Comparison of ENCODE assay signal across 8 cellular contexts in the genomic region with DNA sequence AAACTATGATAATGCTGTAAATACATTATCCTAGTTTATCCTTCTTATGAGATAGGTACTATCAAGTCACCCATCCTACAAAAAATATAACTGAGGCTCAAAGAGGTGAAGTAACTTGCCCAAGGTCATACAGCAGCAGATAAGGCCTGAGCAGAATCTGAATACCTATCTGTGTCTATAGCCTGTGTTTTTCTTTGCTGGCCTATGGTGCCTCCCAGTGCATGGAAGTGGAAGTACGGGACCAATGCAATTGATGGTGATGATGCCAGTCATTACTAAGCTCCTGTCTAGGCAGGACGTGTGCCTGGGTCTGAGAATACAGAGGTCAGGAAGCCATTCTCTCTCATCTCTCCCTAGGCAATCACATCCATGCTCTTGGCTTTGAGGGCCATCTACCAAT.
DNase-seq lines count a peak whose midpoint lies in the region; ATAC-seq and TF ChIP-seq lines count a peak whose summit lies in the region.

No MANE protein-coding gene starts in this region.

- H2BK5ac ChIP-seq in neuronal stem cell (ENCODE audit: low read length) = no peak overlapping the region

- no peaks in the 10 kb centered on the region for H3K27me3 Mint-ChIP-seq in T-cell
- peaks cover 5% of the 10 kb centered on the region for H3K27me3 Mint-ChIP-seq in endothelial cell (ENCODE audit: unreplicated experiment)

- no peak overlapping the region for H2BK120ac ChIP-seq in neuronal stem cell (ENCODE audit: low read depth, low read length)

- H3K79me1 ChIP-seq in neuronal stem cell (ENCODE audit: low read depth, low read length) = no peaks in the 10 kb centered on the region

- intact Hi-C loops in stomach (cut with DNase I; ENCODE audit: low total_unique reads) = no loop called here

- H4K91ac ChIP-seq in neuronal stem cell (ENCODE audit: low read depth, low read length, poor library complexity) = no peak overlapping the region

- peaks cover 0 to 11% (median 5%) of the 10 kb centered on the region in 3 donors for H3K4me1 Mint-ChIP-seq in T-cell
- peaks cover 4% of the 10 kb centered on the region for H3K4me1 Mint-ChIP-seq in endothelial cell (ENCODE audit: unreplicated experiment)

- H2BK12ac ChIP-seq in neuronal stem cell (ENCODE audit: low read length) = no peak overlapping the region

- H3K27me3 ChIP-seq in AG04450 (ENCODE audit: control insufficient read depth, insufficient read depth, low read length) (peaks cover 7% of the 10 kb centered on the region), neuronal stem cell (ENCODE audit: control insufficient read depth in 3 of 3, insufficient read depth in 3 of 3, low read depth in 1 of 3, low read length in 3 of 3) (peaks cover 0 to 22% (median 0%) of the 10 kb centered on the region in 3 experiments), stomach (no peaks in the 10 kb centered on the region)

- TF ChIP-seq CTCF in AG04450 (IDR thresholded peaks at IDR 0.05; ENCODE audit: low read depth, low read length) (peak; percentile 77), GM10266 (IDR thresholded peaks at IDR 0.05; ENCODE audit: control insufficient read depth, insufficient read depth, low read depth, missing control alignments) (peak; percentile 70), LNCAP (IDR thresholded peaks at IDR 0.05) (peak; percentile 74), endothelial cell (IDR thresholded peaks at IDR 0.05; ENCODE audit: unreplicated experiment) (peak; percentile 42), stomach (IDR thresholded peaks at IDR 0.05) (peak in 2 of 7 experiments; percentile 18 to 22)

- CTCF ChIA-PET in AG04450 (lab: Charles Lee) (interaction anchor here (0.5 to 2.8 kb wide), 32 partner anchors 9 to 521 kb away, joined by 3 to 51 read pairs (median 4); a partner anchor contains a TSS), T-cell (lab: Charles Lee) (interaction anchor here (1.0 to 1.9 kb wide), 5 partner anchors 75 to 78 kb away, joined by 3 to 15 read pairs (median 3); a partner anchor contains a TSS)

- H3K4me1 ChIP-seq in neuronal stem cell (ENCODE audit: control insufficient read depth in 2 of 2, insufficient read depth in 1 of 2, low read depth in 1 of 2, low read length in 2 of 2) (no peaks in the 10 kb centered on the region), stomach (no peaks in the 10 kb centered on the region)

- no peaks in the 10 kb centered on the region for H3K9me3 Mint-ChIP-seq in T-cell
- no peaks in the 10 kb centered on the region for H3K9me3 Mint-ChIP-seq in endothelial cell (ENCODE audit: unreplicated experiment)

- no peak overlapping the region for H3K23ac ChIP-seq in neuronal stem cell (ENCODE audit: low read depth, low read length, poor library complexity)

- no peak overlapping the region for H2AFZ ChIP-seq in neuronal stem cell (ENCODE audit: low read length)

- no peak overlapping the region for H3K9ac ChIP-seq in neuronal stem cell (ENCODE audit: low read depth, low read length, poor library complexity)

- no peak overlapping the region for H3K4ac ChIP-seq in neuronal stem cell (ENCODE audit: low read length)

- H3K14ac ChIP-seq in neuronal stem cell (ENCODE audit: low read length) = no peak overlapping the region

- DNase-seq in AG04450 (ENCODE audit: low read depth, low spot score) (no peak), GM10266 (ENCODE audit: extremely low spot score) (peak; percentile 71), HCEC 1CT (peak; percentile 51), T-cell (peak in 16 of 34 experiments; percentile 5 to 33 (median 13)), endothelial cell (ENCODE audit: low spot score) (peak; percentile 56), neuronal stem cell (ENCODE audit: low spot score) (peak; percentile 35), stomach (no peak)

- H4K8ac ChIP-seq in neuronal stem cell (ENCODE audit: low read depth, low read length) = no peak overlapping the region

- no peak overlapping the region for H2BK15ac ChIP-seq in neuronal stem cell (ENCODE audit: low read length)

- H3K27ac Mint-ChIP-seq in T-cell = no peak overlapping the region
- no peak overlapping the region for H3K27ac Mint-ChIP-seq in endothelial cell (ENCODE audit: unreplicated experiment)

- H2AK5ac ChIP-seq in neuronal stem cell (ENCODE audit: low read depth, low read length) = no peak overlapping the region

- POLR2A ChIA-PET in AG04450 (lab: Yijun Ruan, JAX) (no interaction called here), T-cell (lab: Charles Lee) (no interaction called here)

- no peak overlapping the region for H3K18ac ChIP-seq in neuronal stem cell (ENCODE audit: low read length)

- ATAC-seq in T-cell (replicated peaks in 1 of 4) = peak; percentile 48 to 75 (median 62)

- TF ChIP-seq POLR2A in stomach (IDR thresholded peaks at IDR 0.05) = no peak

- H3K36me3 ChIP-seq in neuronal stem cell (replicated peaks in 1 of 2; ENCODE audit: control insufficient read depth in 2 of 2, insufficient read depth in 2 of 2, low read length in 2 of 2) = no peaks in the 10 kb centered on the region
- H3K36me3 ChIP-seq in stomach = no peaks in the 10 kb centered on the region

- H3K9me3 ChIP-seq in AG04450 (ENCODE audit: control insufficient read depth, insufficient read depth, low read length) (no peaks in the 10 kb centered on the region), neuronal stem cell (replicated peaks in 1 of 2; ENCODE audit: control insufficient read depth in 2 of 2, insufficient read depth in 1 of 2, low read depth in 1 of 2, low read length in 2 of 2) (no peaks in the 10 kb centered on the region), stomach (no peaks in the 10 kb centered on the region)

- no peak overlapping the region for H3K4me2 ChIP-seq in neuronal stem cell (ENCODE audit: insufficient read depth, low read length, poor library complexity, severe bottlenecking)

- H3K27ac ChIP-seq in AG04450 (ENCODE audit: low read depth, low read length) = no peak overlapping the region
- no peak overlapping the region for H3K27ac ChIP-seq in neuronal stem cell (replicated peaks; ENCODE audit: low read length)
- H3K27ac ChIP-seq in stomach = no peak overlapping the region

- H3K4me3 Mint-ChIP-seq in T-cell (no peak overlapping the region), endothelial cell (ENCODE audit: unreplicated experiment) (no peak overlapping the region)

- H3K36me3 Mint-ChIP-seq in T-cell (no peaks in the 10 kb centered on the region), endothelial cell (ENCODE audit: low read depth, unreplicated experiment) (no peaks in the 10 kb centered on the region)

- H3K4me3 ChIP-seq in AG04450 (ENCODE audit: low read depth, low read length) (no peak overlapping the region), neuronal stem cell (ENCODE audit: low read length in 2 of 2) (no peak overlapping the region), stomach (no peak overlapping the region)

- WGBS in neuronal stem cell (ENCODE audit: extremely low coverage in 2 of 2, insufficient read length in 2 of 2, insufficient replicate concordance in 1 of 2), 2 donors = no CpG with 5 or more reads among the region's 2 CpGs
- WGBS in stomach, 5 donors = 50 to 80% (median 55%) methylated on average over 2 of the region's 2 CpGs

- TF ChIP-seq EP300 in stomach (IDR thresholded peaks at IDR 0.05) = no peak

Comparison
In these comparisons a context has a peak if more than half of its experiments do, and no peak if none do; other contexts are left out.
1. DNase-seq: peak in GM10266 (single experiment), HCEC 1CT (single experiment), endothelial cell (single experiment) and neuronal stem cell (single experiment); none in AG04450 (single experiment) and stomach (single experiment).